Comparison of ENCODE assay signal across 11 cellular contexts in the genomic region with DNA sequence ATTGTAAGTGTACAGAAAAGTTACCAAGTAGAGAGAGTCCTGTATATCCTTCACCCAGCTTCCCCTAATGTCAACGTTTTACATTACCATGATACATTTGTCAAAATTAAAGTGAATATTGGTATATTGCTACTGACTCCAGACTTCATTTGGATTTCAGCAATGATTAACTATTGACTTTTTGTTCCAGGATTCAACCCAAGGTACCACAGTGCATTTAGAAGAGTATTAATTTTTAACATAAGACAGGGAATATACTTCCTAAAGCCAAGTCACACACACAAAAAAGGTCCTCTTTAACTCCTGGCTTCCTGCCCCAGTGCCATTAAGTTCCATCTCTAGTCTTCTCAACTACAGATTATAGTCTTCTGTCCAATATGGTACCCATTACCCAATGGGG.
"Had no signal": no experiment of that assay in that cellular context is flagged by ENCODE, and none has a peak within 500 bp of the region (broad histone marks: within the 10 kb centered on the region; RNA-seq: fewer than 3 reads in every experiment).

No MANE protein-coding gene starts in this region.

- H3K4me1 ChIP-seq: HAP-1 had no signal

- H2AFZ ChIP-seq: GM23248, GM23338 had no signal

- DNase-seq: GM23248, GOT3, H7, H9, HCEC 1CT, HFFc6 had no signal

- H3K9me3 ChIP-seq: HAP-1 had no signal

- H3K27ac ChIP-seq: GM23248 had no signal

- H3K4me2 ChIP-seq: GM23338 had no signal

- H3K36me3 ChIP-seq: HAP-1 had no signal

- ATAC-seq: GM23338, HCT116 had no signal

- H3K4me3 ChIP-seq: GM23248, GM23338, HAP-1 had no signal

- H3K9ac ChIP-seq: GM23248 had no signal

- FAIRE-seq: H1, H54 had no signal
